9 cellular contexts compared by ENCODE assay signal in genomic region chr11:17734986-17735822, GRCh38. TPM values are rescaled to one million over a fixed set of nuclear protein-coding genes. Genes with fewer than 3 reads are reported as not detected.
DNase-seq lines count a peak whose midpoint lies in the region; ATAC-seq and TF ChIP-seq lines count a peak whose summit lies in the region.
"Had no signal": no experiment of that assay in that cellular context is flagged by ENCODE, and none has a peak within 500 bp of the region (broad histone marks: within the 10 kb centered on the region; RNA-seq: fewer than 3 reads in every experiment).

No MANE protein-coding gene starts in this region.

- H3K27ac ChIP-seq in HUES6 (ENCODE audit: low read depth, low read length) (no peak overlapping the region), VCaP (peak overlapping the region; percentile 78), stomach smooth muscle (ENCODE audit: low read length) (no peak overlapping the region)

- DNase-seq in GM10248 (ENCODE audit: extremely low spot score) (peak; percentile 65), epithelial cell of proximal tubule (ENCODE audit: low read depth) (no peak), mesothelial cell of epicardium (ENCODE audit: low spot score in 2 of 2, unreplicated experiment in 2 of 2) (peak; percentile 73 to 89), NCI-H2107 treated with DMSO at 0.1 percent for 48 hours (lab: John Stamatoyannopoulos, UW; ENCODE audit: unreplicated experiment) (no peak)

- H3K4me3 ChIP-seq in HUES6 (ENCODE audit: low read depth, low read length) (peak overlapping the region; percentile 52), epithelial cell of proximal tubule (ENCODE audit: low read depth, low read length) (peak overlapping the region; percentile 37), stomach smooth muscle (ENCODE audit: low read length in 2 of 2) (peak overlapping the region; percentile 43 to 64)

- no peak for TF ChIP-seq CTCF in GM10248 (IDR thresholded peaks at IDR 0.05; ENCODE audit: control extremely low read depth, extremely low read depth, low read depth, missing control alignments)
- TF ChIP-seq CTCF in VCaP (conservative IDR thresholded peaks at IDR 0.05), result no peak
- TF ChIP-seq CTCF in epithelial cell of proximal tubule (conservative IDR thresholded peaks at IDR 0.05; ENCODE audit: low read depth, low read length), result no peak
- no peak for TF ChIP-seq CTCF in mesothelial cell of epicardium (IDR thresholded peaks at IDR 0.05; ENCODE audit: unreplicated experiment)

- H3K27me3 ChIP-seq in HUES6 (ENCODE audit: control insufficient read depth, insufficient read depth, low read length) (peaks cover 92% of the 10 kb centered on the region), stomach smooth muscle (ENCODE audit: control insufficient read depth in 1 of 2, insufficient read depth in 2 of 2, low read length in 2 of 2) (peaks cover 57 to 68% of the 10 kb centered on the region in 2 donors)

- H3K4me1 ChIP-seq in HUES6 (ENCODE audit: control insufficient read depth, insufficient read depth, low read length), result peaks cover 10% of the 10 kb centered on the region
- peaks cover 24% of the 10 kb centered on the region for H3K4me1 ChIP-seq in stomach smooth muscle (ENCODE audit: control insufficient read depth, insufficient read depth, low read length)

- POLR2A ChIA-PET in GM10248 (lab: Yijun Ruan, JAX), result interaction anchor here (0.6 kb wide), 1 partner anchor 137 kb away, joined by 3 read pairs; no protein-coding TSS in a partner anchor

- H3K36me3 ChIP-seq in HUES6 (ENCODE audit: control insufficient read depth, insufficient read depth, low read length) (no peaks in the 10 kb centered on the region), stomach smooth muscle (ENCODE audit: control insufficient read depth in 2 of 2, insufficient read depth in 2 of 2, low read length in 2 of 2) (no peaks in the 10 kb centered on the region)

- no peak for ATAC-seq in HG03520 (IDR thresholded peaks at IDR 0.05; ENCODE audit: unreplicated experiment)

- CTCF ChIA-PET in GM10248 (lab: Yijun Ruan, JAX), result interaction anchor here (10.5 kb wide), 1 partner anchor 240 kb away, joined by 290 read pairs; no protein-coding TSS in a partner anchor

- H3K9me3 Mint-ChIP-seq in mesothelial cell of epicardium, result no peaks in the 10 kb centered on the region

- no peak overlapping the region for H3K9ac ChIP-seq in HUES6 (ENCODE audit: low read length)
- no peak overlapping the region for H3K9ac ChIP-seq in stomach smooth muscle (ENCODE audit: low read length in 2 of 2)

- H3K4me1 Mint-ChIP-seq in mesothelial cell of epicardium, result peaks cover 3% of the 10 kb centered on the region

- H3K27me3 Mint-ChIP-seq in mesothelial cell of epicardium (ENCODE audit: low read depth), result peaks cover 71% of the 10 kb centered on the region

- no peak overlapping the region for H3K27ac Mint-ChIP-seq in mesothelial cell of epicardium

- H3K36me3 Mint-ChIP-seq in mesothelial cell of epicardium, result no peaks in the 10 kb centered on the region

- H3K9me3 ChIP-seq in HUES6 (ENCODE audit: control insufficient read depth, insufficient read depth, low read depth, low read length) (no peaks in the 10 kb centered on the region), stomach smooth muscle (ENCODE audit: control insufficient read depth in 2 of 2, low read length in 2 of 2) (no peaks in the 10 kb centered on the region)

- peak overlapping the region; percentile 34 for H3K4me3 Mint-ChIP-seq in mesothelial cell of epicardium

RNA-seq across cellular contexts. Expression of gene KCNC1, which starts 0.6 kb away (rescaled TPM):
- total RNA-seq in epithelial cell of proximal tubule, result not detected in 2 replicates
- 0.18 to 0.20 TPM (median 0.20 TPM) in 3 replicates for total RNA-seq in mesothelial cell of epicardium
- total RNA-seq: T-helper 1 cell treated with Interleukin-12 subunit alpha and Interleukin-12 subunit beta and Interleukin-4 antibody, amounts not matched to agents 30 ng/mL and 1 ng/mL, for 36 hours had no signal

RNA-seq across cellular contexts. Expression of gene MYOD1, which starts 15.8 kb away (rescaled TPM):
- total RNA-seq in epithelial cell of proximal tubule (not detected in 2 replicates), mesothelial cell of epicardium (not detected in 3 replicates)
- total RNA-seq: T-helper 1 cell treated with Interleukin-12 subunit alpha and Interleukin-12 subunit beta and Interleukin-4 antibody, amounts not matched to agents 30 ng/mL and 1 ng/mL, for 36 hours had no signal

Comparison
In these comparisons a context has a peak if more than half of its experiments do, and no peak if none do; other contexts are left out.
1. DNase-seq: peak in GM10248 (single experiment) and mesothelial cell of epicardium (2 of 2); none in epithelial cell of proximal tubule (single experiment) and NCI-H2107 treated with DMSO at 0.1 percent for 48 hours (single experiment).
2. Peak in every context shown above with its lines, with median percentiles within 50 percentile points of each other: H3K4me3 ChIP-seq.